In genomic region chr7:75813781-75814236, GRCh38 we compare ENCODE assay signal across 27 cellular contexts. TPM values are rescaled to one million over a fixed set of nuclear protein-coding genes. Genes with fewer than 3 reads are reported as not detected.
DNase-seq lines count a peak whose midpoint lies in the region; ATAC-seq lines count a peak whose summit lies in the region.
"Had no signal": no experiment of that assay in that cellular context is flagged by ENCODE, and none has a peak within 500 bp of the region (broad histone marks: within the 10 kb centered on the region; RNA-seq: fewer than 3 reads in every experiment).

Gene CCL24, minus strand, starts transcription at chr7:75813806. Its CDS starts 91 bp downstream, at chr7:75813715.

- no peaks in the 10 kb centered on the region for H3K36me3 ChIP-seq in H7 (replicated peaks; ENCODE audit: control insufficient read depth, insufficient read depth, low read length)
- H3K36me3 ChIP-seq: neural progenitor cell, WERI-Rb-1 had no signal

- in situ Hi-C loops in ACHN (cut with HindIII; ENCODE audit: low pct_ligation_motif_present, low pct_unique_long_range_greater_than_20kb, low sequenced_read_pairs), result no loop called here

- peak within 1 kb of the TSS; percentile 73 for H3K27ac Mint-ChIP-seq in dendritic cell treated with granulocyte-macrophage colony-stimulating factor and Interleukin-4, amounts not matched to agents 40 ng/mL and 50 ng/mL, for 4 days
- H3K27ac Mint-ChIP-seq: activated naive CD8-positive, alpha-beta T cell; activated T-helper 17 cell treated with anti-CD3 and anti-CD28 coated beads, Interleukin-2, amount 50 U/mL, for 72 hours; neural progenitor cell had no signal

- peaks cover 2% of the 10 kb centered on the region; the same call in 1 of the 2 replicates for H3K27me3 ChIP-seq in H7 (ENCODE audit: control insufficient read depth, insufficient read depth, low read length)
- H3K27me3 ChIP-seq: neural progenitor cell had no signal

- peaks cover 2% of the 10 kb centered on the region for H3K27me3 Mint-ChIP-seq in dendritic cell treated with granulocyte-macrophage colony-stimulating factor and Interleukin-4, amounts not matched to agents 40 ng/mL and 50 ng/mL, for 4 days

- ATAC-seq in Right ventricle myocardium superior (ENCODE audit: poor library complexity), result no peak
- no peak for ATAC-seq in left ventricle myocardium superior
- ATAC-seq: activated T-helper 17 cell treated with anti-CD3 and anti-CD28 coated beads, Interleukin-2, amount 50 U/mL, for 72 hours; esophagus mucosa; stimulated activated naive CD8-positive, alpha-beta T cell treated with anti-CD3 and anti-CD28 coated beads, Interleukin-15, Interleukin-2, amounts not matched to agents 100 U/mL and 50 U/mL, for 24 hours had no signal

- no peak within 1 kb of the TSS for H3K4me3 ChIP-seq in H7 (ENCODE audit: insufficient read depth, low read depth, low read length)
- H3K4me3 ChIP-seq: neural progenitor cell had no signal

- DNase-seq in Right ventricle myocardium superior (peak; percentile 50), left ventricle myocardium superior (no peak), OCI-M1 (lab: John Stamatoyannopoulos, UW) (peak; percentile 82), NCI-H2171 (lab: John Stamatoyannopoulos, UW) (no peak), H7 (no peak), ACHN (no peak), NCI-H524 (lab: John Stamatoyannopoulos, UW) (no peak)
- DNase-seq: Caco-2; effector CD4-positive, alpha-beta T cell; hippocampal formation; NCI-H2081 treated with DMSO at 0.1 percent for 48 hours; NCI-H524 treated with DMSO at 0.1 percent for 48 hours; SHP77 treated with DMSO at 0.1 percent for 48 hours; stimulated activated CD4-positive, alpha-beta T cell treated with anti-CD3 and anti-CD28 coated beads, Interleukin-4, amount 100 ng/mL, for 24 hours; stimulated activated naive CD8-positive, alpha-beta T cell treated with anti-CD3 and anti-CD28 coated beads, Interleukin-15, Interleukin-2, amounts not matched to agents 100 U/mL and 50 U/mL, for 24 hours; WERI-Rb-1 had no signal

- peaks cover 64% of the 10 kb centered on the region for H3K4me1 Mint-ChIP-seq in dendritic cell treated with granulocyte-macrophage colony-stimulating factor and Interleukin-4, amounts not matched to agents 40 ng/mL and 50 ng/mL, for 4 days (ENCODE audit: low read depth)
- H3K4me1 Mint-ChIP-seq: activated T-helper 17 cell treated with anti-CD3 and anti-CD28 coated beads, Interleukin-2, amount 50 U/mL, for 72 hours; central memory CD8-positive, alpha-beta T cell; neural progenitor cell had no signal

- no peaks in the 10 kb centered on the region for H3K9me3 Mint-ChIP-seq in dendritic cell treated with granulocyte-macrophage colony-stimulating factor and Interleukin-4, amounts not matched to agents 40 ng/mL and 50 ng/mL, for 4 days
- H3K9me3 Mint-ChIP-seq: activated T-helper 17 cell treated with anti-CD3 and anti-CD28 coated beads, Interleukin-2, amount 50 U/mL, for 72 hours; central memory CD8-positive, alpha-beta T cell had no signal

- intact Hi-C loops in Right ventricle myocardium superior (cut with DNase I), result no loop called here
- intact Hi-C loops in left ventricle myocardium superior (cut with micrococcal nuclease), result no loop called here
- intact Hi-C loops in dendritic cell treated with granulocyte-macrophage colony-stimulating factor and Interleukin-4, amounts not matched to agents 40 ng/mL and 50 ng/mL, for 4 days (cut with micrococcal nuclease), result loop anchor here (10.0 kb wide), 1 partner anchor 51 kb away; no protein-coding TSS in a partner anchor

- H3K4me3 Mint-ChIP-seq in dendritic cell treated with granulocyte-macrophage colony-stimulating factor and Interleukin-4, amounts not matched to agents 40 ng/mL and 50 ng/mL, for 4 days, result peak within 1 kb of the TSS; percentile 74
- H3K4me3 Mint-ChIP-seq: activated naive CD8-positive, alpha-beta T cell; activated T-helper 17 cell treated with anti-CD3 and anti-CD28 coated beads, Interleukin-2, amount 50 U/mL, for 72 hours; central memory CD8-positive, alpha-beta T cell; neural progenitor cell had no signal

- H3K36me3 Mint-ChIP-seq in dendritic cell treated with granulocyte-macrophage colony-stimulating factor and Interleukin-4, amounts not matched to agents 40 ng/mL and 50 ng/mL, for 4 days (ENCODE audit: low read depth), result peaks cover 30% of the 10 kb centered on the region
- H3K36me3 Mint-ChIP-seq: activated naive CD8-positive, alpha-beta T cell; neural progenitor cell had no signal

RNA-seq across cellular contexts. Expression of gene CCL24, which starts in this region (rescaled TPM):
- total RNA-seq in Right ventricle myocardium superior (not detected), left ventricle myocardium superior (0.47 TPM)
- not detected in 2 replicates for total RNA-seq in H7 (2014; rRNA removed; shearing (Covaris generic))
- total RNA-seq: activated T-helper 17 cell treated with anti-CD3 and anti-CD28 coated beads, Interleukin-2, amount 50 U/mL, for 72 hours; Caco-2; frontal cortex; HT1080; LHCN-M2; pulmonary artery endothelial cell; T-helper 1 cell treated with Interleukin-12 subunit alpha and Interleukin-12 subunit beta and Interleukin-4 antibody, amounts not matched to agents 30 ng/mL and 1 ng/mL, for 36 hours had no signal

Comparison
In these comparisons a context has a peak if more than half of its experiments do, and no peak if none do; other contexts are left out.
1. Peak in DNase-seq in Right ventricle myocardium superior; RNA of the gene not detected or under 1 TPM.